In the genomic region with DNA sequence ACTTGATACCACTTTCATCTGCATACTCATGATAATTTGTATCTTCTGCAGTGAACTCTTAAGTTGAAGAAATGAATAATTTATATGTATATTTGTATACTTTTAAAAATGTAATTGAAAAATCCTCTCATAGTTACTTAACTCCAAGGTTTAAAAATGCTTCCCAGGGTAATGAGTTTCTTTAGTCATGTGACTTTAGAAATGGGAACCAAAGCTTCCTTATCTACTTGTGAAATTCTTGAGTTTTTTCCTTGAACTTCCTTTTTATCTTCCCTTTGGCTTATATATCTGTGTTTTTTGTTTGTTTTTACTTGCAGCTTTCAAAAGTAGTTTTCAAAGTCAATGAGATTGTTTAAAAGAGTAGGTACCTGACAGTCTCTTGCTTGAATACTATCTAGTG, we compare ENCODE assay signal across 9 cellular contexts. TPM values are rescaled to one million over a fixed set of nuclear protein-coding genes. Genes with fewer than 3 reads are reported as not detected.
DNase-seq lines count a peak whose midpoint lies in the region; ATAC-seq, FAIRE-seq and TF ChIP-seq lines count a peak whose summit lies in the region.
"Had no signal": no experiment of that assay in that cellular context is flagged by ENCODE, and none has a peak within 500 bp of the region (broad histone marks: within the 10 kb centered on the region; RNA-seq: fewer than 3 reads in every experiment).

No MANE protein-coding gene starts in this region.

- no peak overlapping the region for H3K4me3 ChIP-seq in astrocyte (ENCODE audit: insufficient read depth, low read depth, low read length)
- peak overlapping the region; percentile 97 for H3K4me3 ChIP-seq in mononuclear cell (ENCODE audit: low read length)

- H3K36me3 Mint-ChIP-seq in stimulated activated naive CD8-positive, alpha-beta T cell treated with anti-CD3 and anti-CD28 coated beads, Interleukin-15, Interleukin-2, amounts not matched to agents 100 ng/mL and 50 ng/mL, for 24 hours (ENCODE audit: low read depth) = peaks cover 43% of the 10 kb centered on the region
- H3K36me3 Mint-ChIP-seq in astrocyte (ENCODE audit: low read depth, unreplicated experiment) = peaks cover 1% of the 10 kb centered on the region

- no peaks in the 10 kb centered on the region for H3K9me3 Mint-ChIP-seq in stimulated activated naive CD8-positive, alpha-beta T cell treated with anti-CD3 and anti-CD28 coated beads, Interleukin-15, Interleukin-2, amounts not matched to agents 100 ng/mL and 50 ng/mL, for 24 hours
- peaks cover 6% of the 10 kb centered on the region for H3K9me3 Mint-ChIP-seq in astrocyte (ENCODE audit: unreplicated experiment)

- TF ChIP-seq CTCF in astrocyte (IDR thresholded peaks at IDR 0.05; ENCODE audit: insufficient read depth, low read depth, low read length) = no peak

- H3K36me3 ChIP-seq in astrocyte (ENCODE audit: insufficient read depth, low read length) = no peaks in the 10 kb centered on the region

- peak overlapping the region; percentile 91 for H3K4me2 ChIP-seq in astrocyte (ENCODE audit: low read length)

- peak overlapping the region; percentile 99 for H3K4me3 Mint-ChIP-seq in stimulated activated naive CD8-positive, alpha-beta T cell treated with anti-CD3 and anti-CD28 coated beads, Interleukin-15, Interleukin-2, amounts not matched to agents 100 ng/mL and 50 ng/mL, for 24 hours
- peak overlapping the region; percentile 64 for H3K4me3 Mint-ChIP-seq in astrocyte (ENCODE audit: unreplicated experiment)

- H3K27ac ChIP-seq in astrocyte (ENCODE audit: low read depth, low read length) = no peak overlapping the region

- peaks cover 78% of the 10 kb centered on the region for H3K79me2 ChIP-seq in astrocyte (ENCODE audit: insufficient read depth, low read length)

- no peaks in the 10 kb centered on the region for H4K20me1 ChIP-seq in astrocyte (ENCODE audit: insufficient read depth, low read length)

- H3K4me1 Mint-ChIP-seq in stimulated activated naive CD8-positive, alpha-beta T cell treated with anti-CD3 and anti-CD28 coated beads, Interleukin-15, Interleukin-2, amounts not matched to agents 100 ng/mL and 50 ng/mL, for 24 hours (ENCODE audit: low read depth) = peaks cover 66% of the 10 kb centered on the region
- H3K4me1 Mint-ChIP-seq in astrocyte (ENCODE audit: low read depth, unreplicated experiment) = peaks cover 18% of the 10 kb centered on the region

- peak overlapping the region; percentile 99 for H3K27ac Mint-ChIP-seq in stimulated activated naive CD8-positive, alpha-beta T cell treated with anti-CD3 and anti-CD28 coated beads, Interleukin-15, Interleukin-2, amounts not matched to agents 100 ng/mL and 50 ng/mL, for 24 hours
- no peak overlapping the region for H3K27ac Mint-ChIP-seq in astrocyte (ENCODE audit: unreplicated experiment)

- H3K9ac ChIP-seq in astrocyte (ENCODE audit: low read length) = no peak overlapping the region

- DNase-seq in stimulated activated naive CD8-positive, alpha-beta T cell treated with anti-CD3 and anti-CD28 coated beads, Interleukin-15, Interleukin-2, amounts not matched to agents 100 U/mL and 50 U/mL, for 24 hours = no peak
- DNase-seq in astrocyte (ENCODE audit: low read depth) = no peak
- no peak for DNase-seq in GM19240 (ENCODE audit: insufficient read length, low spot score)
- no peak for DNase-seq in HTR-8/SVneo (ENCODE audit: insufficient read length, low spot score)
- no peak for DNase-seq in ureter (ENCODE audit: low spot score)

- no peaks in the 10 kb centered on the region for H3K27me3 ChIP-seq in astrocyte (ENCODE audit: insufficient read depth, low read length)
- no peaks in the 10 kb centered on the region for H3K27me3 ChIP-seq in mononuclear cell (ENCODE audit: insufficient read depth, low read length)

- H3K9me3 ChIP-seq in astrocyte (ENCODE audit: insufficient read depth, low read depth, low read length) (no peaks in the 10 kb centered on the region), mononuclear cell (ENCODE audit: low read depth, low read length) (no peaks in the 10 kb centered on the region)

- no peak for ATAC-seq in stimulated activated naive CD8-positive, alpha-beta T cell treated with anti-CD3 and anti-CD28 coated beads, Interleukin-15, Interleukin-2, amounts not matched to agents 100 U/mL and 50 U/mL, for 24 hours
- no peak for ATAC-seq in GM18870 (IDR thresholded peaks at IDR 0.05; ENCODE audit: unreplicated experiment)

- FAIRE-seq in astrocyte (lab: Jason Lieb, UNC) = no peak
- FAIRE-seq in HTR-8/SVneo (lab: Jason Lieb, UNC) = no peak
- FAIRE-seq: TTC549 had no signal

- no peaks in the 10 kb centered on the region for H3K27me3 Mint-ChIP-seq in stimulated activated naive CD8-positive, alpha-beta T cell treated with anti-CD3 and anti-CD28 coated beads, Interleukin-15, Interleukin-2, amounts not matched to agents 100 ng/mL and 50 ng/mL, for 24 hours
- no peaks in the 10 kb centered on the region for H3K27me3 Mint-ChIP-seq in astrocyte (ENCODE audit: low read depth, unreplicated experiment)

- peaks cover 25% of the 10 kb centered on the region for H3K4me1 ChIP-seq in astrocyte (ENCODE audit: insufficient read depth, low read length)
- H3K4me1 ChIP-seq in mononuclear cell (ENCODE audit: insufficient read depth, low read length) = peaks cover 64% of the 10 kb centered on the region

- H2AFZ ChIP-seq in astrocyte (ENCODE audit: low read depth, low read length) = no peak overlapping the region

RNA-seq across cellular contexts. Expression of a gene that starts 4.5 kb away (rescaled TPM):
- 34.9 and 47.5 TPM in 2 replicates for total RNA-seq in astrocyte
- total RNA-seq in mononuclear cell = 376 TPM
- 187 TPM for total RNA-seq in ureter

RNA-seq across cellular contexts. Expression of a gene that starts 48.7 kb away (rescaled TPM):
- 110 and 115 TPM in 2 replicates for total RNA-seq in astrocyte
- total RNA-seq in mononuclear cell = 13.9 TPM
- total RNA-seq in ureter = 83.9 TPM

RNA-seq across cellular contexts. Expression of a gene that starts 49.0 kb away (rescaled TPM):
- total RNA-seq in astrocyte (21.2 and 21.8 TPM in 2 replicates), mononuclear cell (39.3 TPM), ureter (34.2 TPM)
